In the genomic region with DNA sequence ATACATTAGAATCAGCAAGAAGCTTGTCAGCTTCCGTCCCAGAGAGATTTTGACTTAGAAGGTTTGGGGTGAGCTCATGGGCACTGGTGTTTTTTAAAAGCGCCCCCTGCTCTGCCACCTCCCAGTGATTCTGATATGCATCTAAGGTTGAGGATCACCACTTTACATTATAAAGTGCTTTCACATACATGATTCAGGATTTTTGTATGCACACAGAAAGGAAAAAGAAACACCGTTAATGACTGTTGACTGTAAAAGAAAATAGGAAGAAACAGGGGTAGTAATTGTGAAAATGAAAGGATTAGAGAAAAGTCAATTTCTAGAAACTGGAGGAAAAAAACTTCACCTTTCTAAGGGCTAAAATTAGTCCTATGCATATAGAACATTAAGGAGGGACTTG, we compare ENCODE assay signal across 15 cellular contexts. TPM values are rescaled to one million over a fixed set of nuclear protein-coding genes. Genes with fewer than 3 reads are reported as not detected.
DNase-seq lines count a peak whose midpoint lies in the region; ATAC-seq and FAIRE-seq lines count a peak whose summit lies in the region.
"Had no signal": no experiment of that assay in that cellular context is flagged by ENCODE, and none has a peak within 500 bp of the region (broad histone marks: within the 10 kb centered on the region; RNA-seq: fewer than 3 reads in every experiment).

No MANE protein-coding gene starts in this region.

- peak overlapping the region; percentile 91 for H3K27ac Mint-ChIP-seq in activated CD8-positive, alpha-beta memory T cell treated with anti-CD3 and anti-CD28 coated beads, Interleukin-2, amount 10 ng/mL, durations not matched to agents 7 days and 5 days
- peak overlapping the region; percentile 35 for H3K27ac Mint-ChIP-seq in memory B cell

- FAIRE-seq in RCC 7860 (lab: Jason Lieb, UNC) = no peak
- FAIRE-seq: HTR-8/SVneo, islet of Langerhans had no signal

- peak; percentile 49 for ATAC-seq in activated CD8-positive, alpha-beta memory T cell treated with anti-CD3 and anti-CD28 coated beads, Interleukin-2, amount 10 ng/mL, durations not matched to agents 7 days and 5 days
- ATAC-seq in GM21619 (IDR thresholded peaks at IDR 0.05; ENCODE audit: unreplicated experiment) = peak; percentile 61
- peak; percentile 36 for ATAC-seq in HG03520 (IDR thresholded peaks at IDR 0.05; ENCODE audit: unreplicated experiment)
- no peak for ATAC-seq in memory B cell (ENCODE audit: low read depth)
- ATAC-seq: foreskin keratinocyte had no signal

- H3K36me3 Mint-ChIP-seq in activated CD8-positive, alpha-beta memory T cell treated with anti-CD3 and anti-CD28 coated beads, Interleukin-2, amount 10 ng/mL, durations not matched to agents 7 days and 5 days = peaks cover 15% of the 10 kb centered on the region
- H3K36me3 Mint-ChIP-seq in memory B cell = no peaks in the 10 kb centered on the region

- peaks cover 35% of the 10 kb centered on the region for H3K4me1 Mint-ChIP-seq in activated CD8-positive, alpha-beta memory T cell treated with anti-CD3 and anti-CD28 coated beads, Interleukin-2, amount 10 ng/mL, durations not matched to agents 7 days and 5 days
- H3K4me1 Mint-ChIP-seq in memory B cell = peaks cover 7% of the 10 kb centered on the region

- CTCF ChIA-PET in activated CD8-positive, alpha-beta memory T cell treated with anti-CD3 and anti-CD28 coated beads, Interleukin-2, amount 10 ng/mL, durations not matched to agents 7 days and 5 days (lab: Charles Lee) = interaction anchor here (0.8 to 2.2 kb wide), 8 partner anchors 9 to 106 kb away, joined by 3 to 17 read pairs (median 5); no protein-coding TSS in a partner anchor

- no peaks in the 10 kb centered on the region for H3K9me3 Mint-ChIP-seq in activated CD8-positive, alpha-beta memory T cell treated with anti-CD3 and anti-CD28 coated beads, Interleukin-2, amount 10 ng/mL, durations not matched to agents 7 days and 5 days (ENCODE audit: low read depth)
- H3K9me3 Mint-ChIP-seq in memory B cell = no peaks in the 10 kb centered on the region

- peak overlapping the region; percentile 69 for H3K4me3 Mint-ChIP-seq in activated CD8-positive, alpha-beta memory T cell treated with anti-CD3 and anti-CD28 coated beads, Interleukin-2, amount 10 ng/mL, durations not matched to agents 7 days and 5 days
- H3K4me3 Mint-ChIP-seq in memory B cell = peak overlapping the region; percentile 48

- no peak for DNase-seq in activated CD8-positive, alpha-beta memory T cell treated with anti-CD3 and anti-CD28 coated beads, Interleukin-2, amount 10 ng/mL, durations not matched to agents 7 days and 5 days
- DNase-seq in activated CD8-positive, alpha-beta memory T cell treated with anti-CD3 and anti-CD28 coated beads for 24 hours = no peak
- no peak for DNase-seq in memory B cell (ENCODE audit: low spot score in 2 of 2)
- DNase-seq in RCC 7860 (ENCODE audit: low spot score) = no peak
- DNase-seq in NAMALWA (ENCODE audit: low spot score) = no peak
- no peak for DNase-seq in occipital lobe (lab: John Stamatoyannopoulos, UW)
- DNase-seq: amniotic stem cell, foreskin keratinocyte, NCI-H1417, NCI-H69, Right ventricle myocardium superior had no signal

- H3K27me3 Mint-ChIP-seq in activated CD8-positive, alpha-beta memory T cell treated with anti-CD3 and anti-CD28 coated beads, Interleukin-2, amount 10 ng/mL, durations not matched to agents 7 days and 5 days = no peaks in the 10 kb centered on the region
- H3K27me3 Mint-ChIP-seq in memory B cell = no peaks in the 10 kb centered on the region

RNA-seq across cellular contexts. Expression of a gene that starts 25.6 kb away (rescaled TPM):
- 10 to 100 TPM; 16.7 to 21.1 TPM for total RNA-seq in activated CD8-positive, alpha-beta memory T cell treated with anti-CD3 and anti-CD28 coated beads, Interleukin-2, amount 10 ng/mL, durations not matched to agents 7 days and 5 days
- total RNA-seq in occipital lobe = 48.0 TPM
